8 cellular contexts compared by ENCODE assay signal in genomic region chr6:89081129-89081422, GRCh38. TPM values are rescaled to one million over a fixed set of nuclear protein-coding genes. Genes with fewer than 3 reads are reported as not detected.
A peak's percentile ranks its signal among the peaks of the same experiment; 100 is the strongest.
DNase-seq lines count a peak whose midpoint lies in the region; ATAC-seq and TF ChIP-seq lines count a peak whose summit lies in the region.

No MANE protein-coding gene starts in this region.

- peak overlapping the region; percentile 95 for H3K4me3 Mint-ChIP-seq in activated naive CD4-positive, alpha-beta T cell treated with anti-CD3 and anti-CD28 coated beads, Interleukin-2, amount 10 ng/mL, durations not matched to agents 7 days and 5 days
- H3K4me3 Mint-ChIP-seq in IgD-negative memory B cell (peak overlapping the region; percentile 96 to 100 (median 98)), brain (peak overlapping the region; percentile 91 to 98 (median 95))

- ATAC-seq in lung (ENCODE audit: insufficient read depth, low FRiP score) (peak; percentile 4), aorta (ENCODE audit: low FRiP score) (no peak), GM18517 (IDR thresholded peaks at IDR 0.05; ENCODE audit: unreplicated experiment) (no peak)

- peaks cover 3 to 14% of the 10 kb centered on the region in 2 donors for H3K36me3 ChIP-seq in lung (ENCODE audit: control insufficient read depth in 2 of 2, insufficient read depth in 2 of 2, low read length in 2 of 2)
- H3K36me3 ChIP-seq in aorta (ENCODE audit: control insufficient read depth in 1 of 2, insufficient read depth in 2 of 2, low read length in 1 of 2), result peaks cover 0 to 4% of the 10 kb centered on the region in 2 donors

- WGBS in lung, 2 donors, result 0 to 1% methylated on average over 16 to 36 of the region's 36 CpGs
- 0% methylated on average over 16 to 36 of the region's 36 CpGs for WGBS in aorta, 2 donors

- no peaks in the 10 kb centered on the region for H3K9me3 Mint-ChIP-seq in activated naive CD4-positive, alpha-beta T cell treated with anti-CD3 and anti-CD28 coated beads, Interleukin-2, amount 10 ng/mL, durations not matched to agents 7 days and 5 days
- H3K9me3 Mint-ChIP-seq in IgD-negative memory B cell (no peaks in the 10 kb centered on the region), brain (peaks cover 0 to 4% (median 0%) of the 10 kb centered on the region in 5 experiments)

- CTCF ChIA-PET in activated naive CD4-positive, alpha-beta T cell treated with anti-CD3 and anti-CD28 coated beads, Interleukin-2, amount 10 ng/mL, durations not matched to agents 7 days and 5 days (lab: Charles Lee), result interaction anchor here (1.5 to 5.7 kb wide), 3 partner anchors 64 to 98 kb away, joined by 3 to 32 read pairs (median 20); partner anchors contain the start of gene PM20D2

- H3K27ac ChIP-seq in lung (ENCODE audit: low read depth in 1 of 2, low read length in 1 of 2), result peak overlapping the region; percentile 100
- H3K27ac ChIP-seq in aorta (ENCODE audit: low read depth in 1 of 2, low read length in 2 of 2), result peak overlapping the region; percentile 99 to 100

- peak overlapping the region; percentile 100 for H3K27ac Mint-ChIP-seq in activated naive CD4-positive, alpha-beta T cell treated with anti-CD3 and anti-CD28 coated beads, Interleukin-2, amount 10 ng/mL, durations not matched to agents 7 days and 5 days
- H3K27ac Mint-ChIP-seq in IgD-negative memory B cell, result peak overlapping the region; percentile 98 to 99 (median 99)
- H3K27ac Mint-ChIP-seq in brain, result peak overlapping the region; percentile 93 to 100 (median 99)

- H3K4me3 ChIP-seq in lung (peak overlapping the region; percentile 87), aorta (ENCODE audit: low read length in 2 of 2) (peak overlapping the region; percentile 80 to 85)

- no peak for DNase-seq in activated naive CD4-positive, alpha-beta T cell treated with anti-CD3 and anti-CD28 coated beads, Interleukin-2, amount 10 ng/mL, durations not matched to agents 7 days and 5 days
- no peak for DNase-seq in activated naive CD4-positive, alpha-beta T cell treated with anti-CD3 and anti-CD28 coated beads, Interleukin-2, amount 50 U/mL, for 16 hours
- DNase-seq in lung (ENCODE audit: low spot score), result no peak
- no peak for DNase-seq in aorta
- DNase-seq in NCI-H1417 (lab: John Stamatoyannopoulos, UW), result no peak

- H3K9me3 ChIP-seq in lung (ENCODE audit: control insufficient read depth in 2 of 2, insufficient read depth in 1 of 2, low read length in 1 of 2) (no peaks in the 10 kb centered on the region), aorta (ENCODE audit: control insufficient read depth, low read length) (no peaks in the 10 kb centered on the region)

- TF ChIP-seq CTCF in brain (conservative IDR thresholded peaks at IDR 0.05) (no peak), lung (IDR thresholded peaks at IDR 0.05; ENCODE audit: control extremely low read depth, extremely low read depth) (no peak)

- H3K27me3 ChIP-seq in lung (ENCODE audit: control insufficient read depth, insufficient read depth) (no peaks in the 10 kb centered on the region), aorta (ENCODE audit: control insufficient read depth in 1 of 2, insufficient read depth in 2 of 2, low read length in 1 of 2) (no peaks in the 10 kb centered on the region)

- peaks cover 45% of the 10 kb centered on the region for H3K36me3 Mint-ChIP-seq in activated naive CD4-positive, alpha-beta T cell treated with anti-CD3 and anti-CD28 coated beads, Interleukin-2, amount 10 ng/mL, durations not matched to agents 7 days and 5 days
- H3K36me3 Mint-ChIP-seq in IgD-negative memory B cell, result peaks cover 7% of the 10 kb centered on the region
- peaks cover 43% of the 10 kb centered on the region for H3K36me3 Mint-ChIP-seq in brain

- H3K27me3 Mint-ChIP-seq in activated naive CD4-positive, alpha-beta T cell treated with anti-CD3 and anti-CD28 coated beads, Interleukin-2, amount 10 ng/mL, durations not matched to agents 7 days and 5 days, result peaks cover 8% of the 10 kb centered on the region
- H3K27me3 Mint-ChIP-seq in IgD-negative memory B cell, result no peaks in the 10 kb centered on the region
- peaks cover 12% of the 10 kb centered on the region for H3K27me3 Mint-ChIP-seq in brain

- H3K4me1 Mint-ChIP-seq in activated naive CD4-positive, alpha-beta T cell treated with anti-CD3 and anti-CD28 coated beads, Interleukin-2, amount 10 ng/mL, durations not matched to agents 7 days and 5 days, result peaks cover 51% of the 10 kb centered on the region
- peaks cover 26 to 29% (median 27%) of the 10 kb centered on the region in 3 donors for H3K4me1 Mint-ChIP-seq in IgD-negative memory B cell
- peaks cover 45% of the 10 kb centered on the region for H3K4me1 Mint-ChIP-seq in brain

- H3K4me1 ChIP-seq in lung (ENCODE audit: control insufficient read depth in 2 of 2, insufficient read depth in 2 of 2, low read length in 2 of 2) (peaks cover 2 to 12% of the 10 kb centered on the region in 2 donors), aorta (ENCODE audit: control insufficient read depth in 1 of 2, insufficient read depth in 2 of 2, low read length in 2 of 2) (peaks cover 0 to 2% of the 10 kb centered on the region in 2 donors)

- intact Hi-C loops in aorta (cut with DNase I), result loop anchor here (5.0 kb wide), 4 partner anchors 36 to 271 kb away; partner anchors contain the start of genes SRSF12 (in 2 of the 2) and UBE2J1 (in 1 of the 2)

RNA-seq across cellular contexts. Expression of gene PNRC1, which starts 0.5 kb away (rescaled TPM):
- polyA plus RNA-seq in IgD-negative memory B cell (796 TPM), brain (ENCODE audit: insufficient read depth, low read depth, low replicate concordance) (100 TPM), lung (100 to 1,000 TPM in 1 of 2 donors, 10 to 100 TPM in 1; 54.9 to 155 TPM), aorta (100 to 1,000 TPM in 1 of 2 donors, 10 to 100 TPM in 1; 74.9 to 111 TPM)
- total RNA-seq in lung (100 to 1,000 TPM; 127 to 329 TPM), aorta (100 to 1,000 TPM; 280 to 342 TPM)

RNA-seq across cellular contexts. Expression of gene SRSF12, which starts 36.8 kb away (rescaled TPM):
- polyA plus RNA-seq in IgD-negative memory B cell (0.41 TPM), brain (ENCODE audit: insufficient read depth, low read depth, low replicate concordance) (5.8 TPM), lung (under 1 TPM; 0.55 to 0.79 TPM), aorta (under 1 TPM; 0.25 to 0.38 TPM)
- total RNA-seq in lung (1 to 10 TPM in 1 of 2 donors, under 1 TPM in 1; 0.49 to 4.0 TPM), aorta (1 to 10 TPM; 1.6 to 1.9 TPM)
